In genomic region chr4:74968456-74969164, GRCh38 we compare ENCODE assay signal across 15 cellular contexts. TPM values are rescaled to one million over a fixed set of nuclear protein-coding genes. Genes with fewer than 3 reads are reported as not detected.
DNase-seq lines count a peak whose midpoint lies in the region; ATAC-seq and TF ChIP-seq lines count a peak whose summit lies in the region.
"Had no signal": no experiment of that assay in that cellular context is flagged by ENCODE, and none has a peak within 500 bp of the region (broad histone marks: within the 10 kb centered on the region; RNA-seq: fewer than 3 reads in every experiment).

No MANE protein-coding gene starts in this region.

- no peaks in the 10 kb centered on the region for H3K27me3 ChIP-seq in right cardiac atrium (ENCODE audit: control insufficient read depth, insufficient read depth)
- H3K27me3 ChIP-seq in upper lobe of right lung, result no peaks in the 10 kb centered on the region
- no peaks in the 10 kb centered on the region for H3K27me3 ChIP-seq in CD8-positive, alpha-beta memory T cell (ENCODE audit: insufficient read depth, low read length, poor library complexity, severe bottlenecking)
- no peaks in the 10 kb centered on the region for H3K27me3 ChIP-seq in esophagus muscularis mucosa
- H3K27me3 ChIP-seq: brain microvascular endothelial cell had no signal

- H3K9me3 Mint-ChIP-seq in CD8-positive, alpha-beta memory T cell, result peaks cover 0 to 3% (median 0%) of the 10 kb centered on the region in 5 donors

- TF ChIP-seq EP300 in esophagus muscularis mucosa (IDR thresholded peaks at IDR 0.05), result no peak

- no peak for TF ChIP-seq POLR2A in esophagus muscularis mucosa (IDR thresholded peaks at IDR 0.05; ENCODE audit: low read depth)

- H3K27me3 Mint-ChIP-seq in CD8-positive, alpha-beta memory T cell, result peaks cover 0 to 1% of the 10 kb centered on the region in 2 donors
- H3K27me3 Mint-ChIP-seq: activated T-helper 17 cell treated with anti-CD3 and anti-CD28 coated beads, Interleukin-2, amount 50 U/mL, for 72 hours; IgD-negative memory B cell had no signal

- intact Hi-C loops in right cardiac atrium (cut with DNase I), result no loop called here
- intact Hi-C loops in upper lobe of right lung (cut with DNase I), result no loop called here
- intact Hi-C loops in esophagus muscularis mucosa (cut with DNase I), result no loop called here

- peak; percentile 59 for ATAC-seq in GM18861 (IDR thresholded peaks at IDR 0.05; ENCODE audit: unreplicated experiment)
- ATAC-seq in GM21423 (IDR thresholded peaks at IDR 0.05; ENCODE audit: unreplicated experiment), result peak; percentile 60
- ATAC-seq in HG03045 (IDR thresholded peaks at IDR 0.05; ENCODE audit: unreplicated experiment), result peak; percentile 79
- ATAC-seq in right cardiac atrium, result no peak
- ATAC-seq in upper lobe of right lung, result no peak
- no peak for ATAC-seq in esophagus mucosa
- ATAC-seq: activated T-helper 17 cell treated with anti-CD3 and anti-CD28 coated beads, Interleukin-2, amount 50 U/mL, for 72 hours had no signal

- peak overlapping the region; percentile 85 for H3K27ac ChIP-seq in right cardiac atrium (ENCODE audit: low read length)
- H3K27ac ChIP-seq in upper lobe of right lung, result no peak overlapping the region
- H3K27ac ChIP-seq in CD8-positive, alpha-beta memory T cell (ENCODE audit: low read depth, low read length), result no peak overlapping the region
- no peak overlapping the region for H3K27ac ChIP-seq in esophagus muscularis mucosa (replicated peaks in 1 of 4)
- H3K27ac ChIP-seq: brain microvascular endothelial cell had no signal

- H3K9me3 ChIP-seq in right cardiac atrium (ENCODE audit: control insufficient read depth, low read length) (no peaks in the 10 kb centered on the region), upper lobe of right lung (no peaks in the 10 kb centered on the region), esophagus muscularis mucosa (no peaks in the 10 kb centered on the region)
- H3K9me3 ChIP-seq in CD8-positive, alpha-beta memory T cell (ENCODE audit: low read length), result no peaks in the 10 kb centered on the region

- CTCF ChIA-PET in CD8-positive, alpha-beta memory T cell (lab: Charles Lee), result no interaction called here

- no peak overlapping the region for H3K4me3 ChIP-seq in right cardiac atrium (ENCODE audit: low read length)
- no peak overlapping the region for H3K4me3 ChIP-seq in upper lobe of right lung
- H3K4me3 ChIP-seq in CD8-positive, alpha-beta memory T cell (ENCODE audit: low read length), result no peak overlapping the region
- no peak overlapping the region for H3K4me3 ChIP-seq in esophagus muscularis mucosa

- H3K36me3 ChIP-seq in upper lobe of right lung, result no peaks in the 10 kb centered on the region
- H3K36me3 ChIP-seq in CD8-positive, alpha-beta memory T cell (ENCODE audit: insufficient read depth, low read length), result no peaks in the 10 kb centered on the region
- H3K36me3 ChIP-seq in esophagus muscularis mucosa, result no peaks in the 10 kb centered on the region
- H3K36me3 ChIP-seq: brain microvascular endothelial cell had no signal

- POLR2A ChIA-PET in CD8-positive, alpha-beta memory T cell (lab: Charles Lee), result no interaction called here

- no peak overlapping the region for H3K4me3 Mint-ChIP-seq in CD8-positive, alpha-beta memory T cell
- H3K4me3 Mint-ChIP-seq: activated T-helper 17 cell treated with anti-CD3 and anti-CD28 coated beads, Interleukin-2, amount 50 U/mL, for 72 hours; IgD-negative memory B cell had no signal

- no peaks in the 10 kb centered on the region for H3K4me1 Mint-ChIP-seq in CD8-positive, alpha-beta memory T cell
- H3K4me1 Mint-ChIP-seq: activated T-helper 17 cell treated with anti-CD3 and anti-CD28 coated beads, Interleukin-2, amount 50 U/mL, for 72 hours had no signal

- no peak overlapping the region for H3K27ac Mint-ChIP-seq in CD8-positive, alpha-beta memory T cell
- H3K27ac Mint-ChIP-seq: activated T-helper 17 cell treated with anti-CD3 and anti-CD28 coated beads, Interleukin-2, amount 50 U/mL, for 72 hours; IgD-negative memory B cell had no signal

- H3K36me3 Mint-ChIP-seq in CD8-positive, alpha-beta memory T cell, result no peaks in the 10 kb centered on the region

- no peak for DNase-seq in right cardiac atrium
- DNase-seq in upper lobe of right lung, result no peak
- DNase-seq in CD8-positive, alpha-beta memory T cell, result no peak
- no peak for DNase-seq in esophagus muscularis mucosa (ENCODE audit: extremely low spot score)
- DNase-seq: activated CD4-positive, alpha-beta T cell treated with anti-CD3 and anti-CD28 coated beads for 4 hours; brain microvascular endothelial cell; NCI-H1930; posterior cingulate gyrus; stimulated activated CD4-positive, alpha-beta T cell treated with anti-CD3 and anti-CD28 coated beads, Interleukin-4, amount 100 ng/mL, for 1 hour had no signal

- TF ChIP-seq CTCF in upper lobe of right lung (IDR thresholded peaks at IDR 0.05) (no peak), esophagus muscularis mucosa (IDR thresholded peaks at IDR 0.05) (no peak)

- WGBS in right cardiac atrium, result 60% methylated on average over 2 of the region's 2 CpGs
- 81% methylated on average over 2 of the region's 2 CpGs for WGBS in esophagus muscularis mucosa

- H3K4me1 ChIP-seq in right cardiac atrium (ENCODE audit: control insufficient read depth, insufficient read depth, low read length), result peaks cover 7% of the 10 kb centered on the region
- H3K4me1 ChIP-seq in upper lobe of right lung, result no peaks in the 10 kb centered on the region
- no peaks in the 10 kb centered on the region for H3K4me1 ChIP-seq in CD8-positive, alpha-beta memory T cell (ENCODE audit: insufficient read depth, low read length)
- peaks cover 9 to 20% (median 11%) of the 10 kb centered on the region in 4 donors for H3K4me1 ChIP-seq in esophagus muscularis mucosa

RNA-seq across cellular contexts. Expression of gene PARM1, which starts 35.7 kb away (rescaled TPM):
- 100 to 1,000 TPM in 3 of 4 donors, 10 to 100 TPM in 1; 77.2 to 158 (median 120) TPM for total RNA-seq in right cardiac atrium
- 65.0 TPM for polyA plus RNA-seq in right cardiac atrium
- total RNA-seq in upper lobe of right lung, result 78.0 TPM
- not detected for total RNA-seq in CD8-positive, alpha-beta memory T cell
- polyA plus RNA-seq in CD8-positive, alpha-beta memory T cell, result not detected
- 10 to 100 TPM; 12.9 to 25.7 (median 24.1) TPM for total RNA-seq in esophagus muscularis mucosa
- 1.8 TPM for total RNA-seq in esophagus mucosa

Comparison
In these comparisons a context has a peak if more than half of its experiments do, and no peak if none do; other contexts are left out.
1. ATAC-seq: peak in GM18861 (single experiment), GM21423 (single experiment) and HG03045 (single experiment); none in right cardiac atrium (0 of 2), upper lobe of right lung (single experiment) and esophagus mucosa (single experiment).